In the genomic region with DNA sequence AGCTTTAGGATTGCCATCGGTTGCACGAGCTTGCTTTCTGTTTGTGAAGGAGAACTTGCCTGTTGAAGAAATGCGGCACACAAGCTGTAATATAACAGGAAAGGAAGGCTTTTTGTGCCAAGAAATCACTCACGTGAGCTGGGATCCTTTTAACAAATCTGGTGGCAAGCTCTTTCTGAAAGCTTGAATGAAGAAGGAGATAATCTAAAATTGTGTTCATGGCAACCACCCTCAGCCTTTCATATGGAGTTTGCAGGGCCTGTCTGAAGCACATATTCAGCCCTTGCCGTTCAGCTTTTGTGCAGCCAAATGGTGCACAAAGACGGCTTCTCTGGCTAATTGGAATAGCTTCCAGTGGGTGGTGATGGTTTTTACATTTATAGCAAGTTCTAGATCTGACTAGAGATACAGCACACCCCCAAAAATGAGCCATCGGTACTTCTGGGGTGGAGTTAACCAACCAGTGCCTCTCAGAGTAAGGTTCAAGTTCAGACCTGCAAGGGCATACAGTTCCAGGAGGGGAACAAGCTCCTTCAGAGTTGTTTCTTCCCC, we compare ENCODE assay signal across 12 cellular contexts.
DNase-seq lines count a peak whose midpoint lies in the region; ATAC-seq and TF ChIP-seq lines count a peak whose summit lies in the region.
"Had no signal": no experiment of that assay in that cellular context is flagged by ENCODE, and none has a peak within 500 bp of the region (broad histone marks: within the 10 kb centered on the region; RNA-seq: fewer than 3 reads in every experiment).

No MANE protein-coding gene starts in this region.

- H3K4me1 ChIP-seq in H9 (ENCODE audit: insufficient read depth, low read length) (no peaks in the 10 kb centered on the region), sigmoid colon (peaks cover 0 to 26% (median 20%) of the 10 kb centered on the region in 4 donors)

- H3K9me3 ChIP-seq in H9 (ENCODE audit: control insufficient read depth, low read depth, low read length) (no peaks in the 10 kb centered on the region), sigmoid colon (no peaks in the 10 kb centered on the region)

- H2AK5ac ChIP-seq in H9 (ENCODE audit: insufficient read length, low read length), result no peak overlapping the region

- H2BK20ac ChIP-seq in H9 (ENCODE audit: low read depth, low read length, poor library complexity, severe bottlenecking), result no peak overlapping the region

- H3K4me1 Mint-ChIP-seq in H9, result peaks cover 11 to 13% of the 10 kb centered on the region in 2 experiments

- H4K8ac ChIP-seq in H9 (replicated peaks; ENCODE audit: insufficient read length, low read depth, low read length), result no peak overlapping the region

- H3K23me2 ChIP-seq in H9 (ENCODE audit: insufficient read length, low read depth, low read length, poor library complexity, severe bottlenecking), result no peaks in the 10 kb centered on the region

- H3K4me2 ChIP-seq in H9 (ENCODE audit: insufficient read depth, insufficient read length, low read length), result no peak overlapping the region

- no peak overlapping the region for H3T11ph ChIP-seq in H9 (ENCODE audit: low read length)

- no peak overlapping the region for H3K23ac ChIP-seq in H9 (ENCODE audit: insufficient read length, low read depth, low read length)

- TF ChIP-seq CTCF in H9 (conservative IDR thresholded peaks at IDR 0.05) (no peak), sigmoid colon (IDR thresholded peaks at IDR 0.05) (no peak)

- H3K27ac ChIP-seq in H9 (ENCODE audit: insufficient read length, low read depth, low read length) (no peak overlapping the region), cingulate gyrus (ENCODE audit: low read depth, low read length) (peak overlapping the region; percentile 20), sigmoid colon (peak overlapping the region; percentile 41 to 70 (median 59))

- DNase-seq in H9 (no peak), inferior parietal cortex (ENCODE audit: extremely low spot score) (peak; percentile 63), sigmoid colon (no peak), GF-D8 (lab: John Stamatoyannopoulos, UW) (no peak), activated gamma-delta T cell treated with Interleukin-2 at 50 U/mL for 16 hours (no peak)
- DNase-seq in stimulated activated CD4-positive, alpha-beta T cell treated with anti-CD3 and anti-CD28 coated beads, Interleukin-1b, Interleukin-23, amount 100 ng/mL, for 48 hours, result no peak
- DNase-seq: cortex of kidney, kidney glomerular epithelial cell, NCI-H748 treated with DMSO at 0.1 percent for 48 hours, T-helper 1 cell had no signal

- H3K27me3 Mint-ChIP-seq in H9 (ENCODE audit: low read depth), result no peaks in the 10 kb centered on the region

- H3K4me3 Mint-ChIP-seq in H9, result no peak overlapping the region

- no peak overlapping the region for H2BK5ac ChIP-seq in H9 (ENCODE audit: insufficient read length, low read length)

- H4K91ac ChIP-seq in H9 (ENCODE audit: insufficient read length, low read depth, low read length), result no peak overlapping the region

- H3K27ac Mint-ChIP-seq in H9, result 0 out of 7 replicates have a peak overlapping the region, but pooled peaks of 2 of the 3 experiments have one; percentile 24 to 51

- no peak for TF ChIP-seq POLR2A in sigmoid colon (IDR thresholded peaks at IDR 0.05)

- H3K18ac ChIP-seq in H9 (ENCODE audit: insufficient read length, low read depth, low read length), result no peak overlapping the region

- H3K4ac ChIP-seq in H9 (ENCODE audit: low read depth, low read length), result no peak overlapping the region

- H3K27me3 ChIP-seq in H9 (ENCODE audit: insufficient read depth, low read length) (no peaks in the 10 kb centered on the region), sigmoid colon (no peaks in the 10 kb centered on the region)

- no peaks in the 10 kb centered on the region for H3K36me3 Mint-ChIP-seq in H9 (ENCODE audit: insufficient read depth in 1 of 3, low read depth in 3 of 3)

- H2AFZ ChIP-seq in H9 (ENCODE audit: low read length), result no peak overlapping the region

- no peak overlapping the region for H2BK12ac ChIP-seq in H9 (ENCODE audit: insufficient read length, low read depth, low read length)

- H3K4me3 ChIP-seq in sigmoid colon, result peak overlapping the region in 3 of 4 donors; percentile 1 to 23 (median 12)

- ATAC-seq in GM21381 (IDR thresholded peaks at IDR 0.05; ENCODE audit: unreplicated experiment), result no peak

- H3K9ac ChIP-seq in H9 (ENCODE audit: extremely low read depth, insufficient read length, low read length), result no peak overlapping the region

- no peaks in the 10 kb centered on the region for H3K79me1 ChIP-seq in H9 (ENCODE audit: insufficient read depth, low read depth, low read length, poor library complexity, severe bottlenecking)

- H2BK120ac ChIP-seq in H9 (ENCODE audit: low read depth, low read length, poor library complexity, severe bottlenecking), result no peak overlapping the region

- H3K36me3 ChIP-seq in sigmoid colon, result no peaks in the 10 kb centered on the region

- no peak for TF ChIP-seq EP300 in sigmoid colon (IDR thresholded peaks at IDR 0.05)

- H2BK15ac ChIP-seq in H9 (ENCODE audit: low read depth, low read length), result no peak overlapping the region

- intact Hi-C loops in sigmoid colon (cut with DNase I), result no loop called here

- no peaks in the 10 kb centered on the region for H4K20me1 ChIP-seq in H9 (ENCODE audit: control insufficient read depth, insufficient read depth, insufficient read length)

- no CpG with 5 or more reads among the region's 7 CpGs for WGBS in H9 (ENCODE audit: extremely low coverage, insufficient read length, low lambda C conversion rate)
- WGBS in sigmoid colon, 2 donors, result 61 to 81% methylated on average over 7 of the region's 7 CpGs

- H3K56ac ChIP-seq in H9 (ENCODE audit: insufficient read length, low read depth, low read length), result no peak overlapping the region

- H4K5ac ChIP-seq in H9 (ENCODE audit: insufficient read length, low read depth, low read length), result no peak overlapping the region

- no peaks in the 10 kb centered on the region for H3K79me2 ChIP-seq in H9 (ENCODE audit: insufficient read depth, low read length)

- H3K9me3 Mint-ChIP-seq in H9, result no peaks in the 10 kb centered on the region

- H3K14ac ChIP-seq in H9 (ENCODE audit: insufficient read depth, low read length), result no peak overlapping the region
